In the genomic region with DNA sequence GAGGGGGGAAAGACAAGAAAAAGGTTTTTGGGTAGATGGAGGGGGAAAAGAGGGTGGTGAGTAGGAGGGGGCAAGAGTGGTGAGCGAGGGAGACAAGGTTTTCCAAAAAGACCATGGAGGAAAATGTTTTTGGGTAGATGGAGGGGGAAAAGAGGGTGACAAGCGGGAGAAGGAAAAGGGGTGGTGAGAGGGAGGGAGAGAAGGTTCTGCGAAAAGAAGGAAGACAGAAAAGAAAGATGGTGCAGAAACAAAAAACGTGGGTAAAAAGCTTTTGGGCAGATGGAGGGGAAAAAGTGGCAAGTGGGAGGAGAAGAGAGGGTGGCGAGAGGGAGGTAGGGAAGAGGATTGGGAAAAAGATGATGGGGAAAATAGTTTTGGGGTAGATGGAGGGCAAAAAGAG, we compare ENCODE assay signal across 1 cellular context.
A peak's percentile ranks its signal among the peaks of the same experiment; 100 is the strongest.
TF ChIP-seq lines count a peak whose summit lies in the region.

No MANE protein-coding gene starts in this region.

TF ChIP-seq in K562, 482 proteins besides CTCF, POLR2A, EP300 and RAD21 (continued from another document and continues in another):
- TF ChIP-seq, protein P1, sequence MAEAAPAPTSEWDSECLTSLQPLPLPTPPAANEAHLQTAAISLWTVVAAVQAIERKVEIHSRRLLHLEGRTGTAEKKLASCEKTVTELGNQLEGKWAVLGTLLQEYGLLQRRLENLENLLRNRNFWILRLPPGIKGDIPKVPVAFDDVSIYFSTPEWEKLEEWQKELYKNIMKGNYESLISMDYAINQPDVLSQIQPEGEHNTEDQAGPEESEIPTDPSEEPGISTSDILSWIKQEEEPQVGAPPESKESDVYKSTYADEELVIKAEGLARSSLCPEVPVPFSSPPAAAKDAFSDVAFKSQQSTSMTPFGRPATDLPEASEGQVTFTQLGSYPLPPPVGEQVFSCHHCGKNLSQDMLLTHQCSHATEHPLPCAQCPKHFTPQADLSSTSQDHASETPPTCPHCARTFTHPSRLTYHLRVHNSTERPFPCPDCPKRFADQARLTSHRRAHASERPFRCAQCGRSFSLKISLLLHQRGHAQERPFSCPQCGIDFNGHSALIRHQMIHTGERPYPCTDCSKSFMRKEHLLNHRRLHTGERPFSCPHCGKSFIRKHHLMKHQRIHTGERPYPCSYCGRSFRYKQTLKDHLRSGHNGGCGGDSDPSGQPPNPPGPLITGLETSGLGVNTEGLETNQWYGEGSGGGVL (CRISPR knock-in tag; IDR thresholded peaks at IDR 0.05), result no peak
- no peak for TF ChIP-seq NFIX (CRISPR knock-in tag; IDR thresholded peaks at IDR 0.05; ENCODE audit: low read depth)
- no peak for TF ChIP-seq MED1 (CRISPR knock-in tag; IDR thresholded peaks at IDR 0.05; ENCODE audit: borderline replicate concordance)
- no peak for TF ChIP-seq ZNF212 (CRISPR knock-in tag; IDR thresholded peaks at IDR 0.05)
- TF ChIP-seq, protein P2, sequence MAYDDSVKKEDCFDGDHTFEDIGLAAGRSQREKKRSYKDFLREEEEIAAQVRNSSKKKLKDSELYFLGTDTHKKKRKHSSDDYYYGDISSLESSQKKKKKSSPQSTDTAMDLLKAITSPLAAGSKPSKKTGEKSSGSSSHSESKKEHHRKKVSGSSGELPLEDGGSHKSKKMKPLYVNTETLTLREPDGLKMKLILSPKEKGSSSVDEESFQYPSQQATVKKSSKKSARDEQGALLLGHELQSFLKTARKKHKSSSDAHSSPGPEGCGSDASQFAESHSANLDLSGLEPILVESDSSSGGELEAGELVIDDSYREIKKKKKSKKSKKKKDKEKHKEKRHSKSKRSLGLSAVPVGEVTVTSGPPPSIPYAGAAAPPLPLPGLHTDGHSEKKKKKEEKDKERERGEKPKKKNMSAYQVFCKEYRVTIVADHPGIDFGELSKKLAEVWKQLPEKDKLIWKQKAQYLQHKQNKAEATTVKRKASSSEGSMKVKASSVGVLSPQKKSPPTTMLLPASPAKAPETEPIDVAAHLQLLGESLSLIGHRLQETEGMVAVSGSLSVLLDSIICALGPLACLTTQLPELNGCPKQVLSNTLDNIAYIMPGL (CRISPR knock-in tag; IDR thresholded peaks at IDR 0.05), result no peak
- TF ChIP-seq CREM (IDR thresholded peaks at IDR 0.05; ENCODE audit: low read depth), result no peak
- no peak for TF ChIP-seq JUN (IDR thresholded peaks at IDR 0.05; ENCODE audit: borderline replicate concordance, low read depth, low read length)
- TF ChIP-seq JUN (CRISPR knock-in tag; IDR thresholded peaks at IDR 0.05; ENCODE audit: borderline replicate concordance), result no peak
- TF ChIP-seq, protein P3, sequence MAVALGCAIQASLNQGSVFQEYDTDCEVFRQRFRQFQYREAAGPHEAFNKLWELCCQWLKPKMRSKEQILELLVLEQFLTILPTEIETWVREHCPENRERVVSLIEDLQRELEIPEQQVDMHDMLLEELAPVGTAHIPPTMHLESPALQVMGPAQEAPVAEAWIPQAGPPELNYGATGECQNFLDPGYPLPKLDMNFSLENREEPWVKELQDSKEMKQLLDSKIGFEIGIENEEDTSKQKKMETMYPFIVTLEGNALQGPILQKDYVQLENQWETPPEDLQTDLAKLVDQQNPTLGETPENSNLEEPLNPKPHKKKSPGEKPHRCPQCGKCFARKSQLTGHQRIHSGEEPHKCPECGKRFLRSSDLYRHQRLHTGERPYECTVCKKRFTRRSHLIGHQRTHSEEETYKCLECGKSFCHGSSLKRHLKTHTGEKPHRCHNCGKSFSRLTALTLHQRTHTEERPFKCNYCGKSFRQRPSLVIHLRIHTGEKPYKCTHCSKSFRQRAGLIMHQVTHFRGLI (CRISPR knock-in tag; IDR thresholded peaks at IDR 0.05), result no peak
- TF ChIP-seq SMAD4 (CRISPR knock-in tag; conservative IDR thresholded peaks at IDR 0.05), result no peak
- no peak for TF ChIP-seq MAFG (tag; conservative IDR thresholded peaks at IDR 0.05)
- TF ChIP-seq, protein P4, sequence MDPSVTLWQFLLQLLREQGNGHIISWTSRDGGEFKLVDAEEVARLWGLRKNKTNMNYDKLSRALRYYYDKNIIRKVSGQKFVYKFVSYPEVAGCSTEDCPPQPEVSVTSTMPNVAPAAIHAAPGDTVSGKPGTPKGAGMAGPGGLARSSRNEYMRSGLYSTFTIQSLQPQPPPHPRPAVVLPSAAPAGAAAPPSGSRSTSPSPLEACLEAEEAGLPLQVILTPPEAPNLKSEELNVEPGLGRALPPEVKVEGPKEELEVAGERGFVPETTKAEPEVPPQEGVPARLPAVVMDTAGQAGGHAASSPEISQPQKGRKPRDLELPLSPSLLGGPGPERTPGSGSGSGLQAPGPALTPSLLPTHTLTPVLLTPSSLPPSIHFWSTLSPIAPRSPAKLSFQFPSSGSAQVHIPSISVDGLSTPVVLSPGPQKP (CRISPR knock-in tag; IDR thresholded peaks at IDR 0.05), result no peak
- TF ChIP-seq PRMT5 (CRISPR knock-in tag; IDR thresholded peaks at IDR 0.05), result no peak
- TF ChIP-seq, protein P5, sequence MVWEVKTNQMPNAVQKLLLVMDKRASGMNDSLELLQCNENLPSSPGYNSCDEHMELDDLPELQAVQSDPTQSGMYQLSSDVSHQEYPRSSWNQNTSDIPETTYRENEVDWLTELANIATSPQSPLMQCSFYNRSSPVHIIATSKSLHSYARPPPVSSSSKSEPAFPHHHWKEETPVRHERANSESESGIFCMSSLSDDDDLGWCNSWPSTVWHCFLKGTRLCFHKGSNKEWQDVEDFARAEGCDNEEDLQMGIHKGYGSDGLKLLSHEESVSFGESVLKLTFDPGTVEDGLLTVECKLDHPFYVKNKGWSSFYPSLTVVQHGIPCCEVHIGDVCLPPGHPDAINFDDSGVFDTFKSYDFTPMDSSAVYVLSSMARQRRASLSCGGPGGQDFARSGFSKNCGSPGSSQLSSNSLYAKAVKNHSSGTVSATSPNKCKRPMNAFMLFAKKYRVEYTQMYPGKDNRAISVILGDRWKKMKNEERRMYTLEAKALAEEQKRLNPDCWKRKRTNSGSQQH (CRISPR knock-in tag; IDR thresholded peaks at IDR 0.05), result peak; percentile 96
- TF ChIP-seq ZNF282 (CRISPR knock-in tag; IDR thresholded peaks at IDR 0.05), result no peak
- TF ChIP-seq RBM22 (IDR thresholded peaks at IDR 0.05; ENCODE audit: low read depth, low read length, poor library complexity, severe bottlenecking), result no peak
- TF ChIP-seq, protein P6, sequence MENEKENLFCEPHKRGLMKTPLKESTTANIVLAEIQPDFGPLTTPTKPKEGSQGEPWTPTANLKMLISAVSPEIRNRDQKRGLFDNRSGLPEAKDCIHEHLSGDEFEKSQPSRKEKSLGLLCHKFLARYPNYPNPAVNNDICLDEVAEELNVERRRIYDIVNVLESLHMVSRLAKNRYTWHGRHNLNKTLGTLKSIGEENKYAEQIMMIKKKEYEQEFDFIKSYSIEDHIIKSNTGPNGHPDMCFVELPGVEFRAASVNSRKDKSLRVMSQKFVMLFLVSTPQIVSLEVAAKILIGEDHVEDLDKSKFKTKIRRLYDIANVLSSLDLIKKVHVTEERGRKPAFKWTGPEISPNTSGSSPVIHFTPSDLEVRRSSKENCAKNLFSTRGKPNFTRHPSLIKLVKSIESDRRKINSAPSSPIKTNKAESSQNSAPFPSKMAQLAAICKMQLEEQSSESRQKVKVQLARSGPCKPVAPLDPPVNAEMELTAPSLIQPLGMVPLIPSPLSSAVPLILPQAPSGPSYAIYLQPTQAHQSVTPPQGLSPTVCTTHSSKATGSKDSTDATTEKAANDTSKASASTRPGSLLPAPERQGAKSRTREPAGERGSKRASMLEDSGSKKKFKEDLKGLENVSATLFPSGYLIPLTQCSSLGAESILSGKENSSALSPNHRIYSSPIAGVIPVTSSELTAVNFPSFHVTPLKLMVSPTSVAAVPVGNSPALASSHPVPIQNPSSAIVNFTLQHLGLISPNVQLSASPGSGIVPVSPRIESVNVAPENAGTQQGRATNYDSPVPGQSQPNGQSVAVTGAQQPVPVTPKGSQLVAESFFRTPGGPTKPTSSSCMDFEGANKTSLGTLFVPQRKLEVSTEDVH (IDR thresholded peaks at IDR 0.05; ENCODE audit: low read depth, partially characterized antibody), result no peak
- no peak for TF ChIP-seq NR1H2 (CRISPR knock-in tag; IDR thresholded peaks at IDR 0.05)
- no peak for TF ChIP-seq DNMT1 (IDR thresholded peaks at IDR 0.05)
- TF ChIP-seq LARP7 (IDR thresholded peaks at IDR 0.05), result no peak
- TF ChIP-seq XRCC4 (IDR thresholded peaks at IDR 0.05; ENCODE audit: extremely low read depth, insufficient read depth, insufficient read length), result no peak
- TF ChIP-seq TCF3 (CRISPR knock-in tag; IDR thresholded peaks at IDR 0.05), result no peak
- no peak for TF ChIP-seq HEY1 (CRISPR knock-in tag; IDR thresholded peaks at IDR 0.05; ENCODE audit: borderline replicate concordance)
- TF ChIP-seq ZNF24 (IDR thresholded peaks at IDR 0.05), result no peak
- TF ChIP-seq, protein P7, sequence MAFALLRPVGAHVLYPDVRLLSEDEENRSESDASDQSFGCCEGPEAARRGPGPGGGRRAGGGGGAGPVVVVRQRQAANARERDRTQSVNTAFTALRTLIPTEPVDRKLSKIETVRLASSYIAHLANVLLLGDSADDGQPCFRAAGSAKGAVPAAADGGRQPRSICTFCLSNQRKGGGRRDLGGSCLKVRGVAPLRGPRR (CRISPR knock-in tag; IDR thresholded peaks at IDR 0.05), result no peak
- no peak for TF ChIP-seq ELF2 (CRISPR knock-in tag; IDR thresholded peaks at IDR 0.05)
- TF ChIP-seq NR2F6 (CRISPR knock-in tag; IDR thresholded peaks at IDR 0.05), result no peak
- TF ChIP-seq SETDB1 (IDR thresholded peaks at IDR 0.05; ENCODE audit: low read length), result no peak
- no peak for TF ChIP-seq ZNF354B (CRISPR knock-in tag; IDR thresholded peaks at IDR 0.05)
- no peak for TF ChIP-seq HOXB6 (CRISPR knock-in tag; IDR thresholded peaks at IDR 0.05; ENCODE audit: borderline replicate concordance)
- no peak for TF ChIP-seq KLF1 (tag; IDR thresholded peaks at IDR 0.05)
- TF ChIP-seq MTA3 (IDR thresholded peaks at IDR 0.05; ENCODE audit: borderline replicate concordance), result no peak
- TF ChIP-seq, protein P8, sequence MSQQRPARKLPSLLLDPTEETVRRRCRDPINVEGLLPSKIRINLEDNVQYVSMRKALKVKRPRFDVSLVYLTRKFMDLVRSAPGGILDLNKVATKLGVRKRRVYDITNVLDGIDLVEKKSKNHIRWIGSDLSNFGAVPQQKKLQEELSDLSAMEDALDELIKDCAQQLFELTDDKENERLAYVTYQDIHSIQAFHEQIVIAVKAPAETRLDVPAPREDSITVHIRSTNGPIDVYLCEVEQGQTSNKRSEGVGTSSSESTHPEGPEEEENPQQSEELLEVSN (IDR thresholded peaks at IDR 0.05; ENCODE audit: borderline replicate concordance in 1 of 2, extremely low read depth in 1 of 2, insufficient read depth in 1 of 2, insufficient read length in 1 of 2, low read depth in 1 of 2, low read length in 1 of 2, poor library complexity in 1 of 2, severe bottlenecking in 1 of 2), result no peak
- no peak for TF ChIP-seq ILF3 (IDR thresholded peaks at IDR 0.05; ENCODE audit: borderline replicate concordance)
- TF ChIP-seq ZFP36 (IDR thresholded peaks at IDR 0.05; ENCODE audit: low read depth, low read length, partially characterized antibody), result no peak
- no peak for TF ChIP-seq STAT5B (CRISPR knock-in tag; IDR thresholded peaks at IDR 0.05)
- TF ChIP-seq ATF1 (CRISPR knock-in tag; IDR thresholded peaks at IDR 0.05), result no peak
- TF ChIP-seq ATF1 (tag; IDR thresholded peaks at IDR 0.05), result no peak
- peak; percentile 84; the same call in 1 of the 2 replicates for TF ChIP-seq MCM3 (IDR thresholded peaks at IDR 0.05)
- no peak for TF ChIP-seq FIP1L1 (IDR thresholded peaks at IDR 0.05; ENCODE audit: low read depth, low read length, poor library complexity, severe bottlenecking)
- TF ChIP-seq NUFIP1 (IDR thresholded peaks at IDR 0.05; ENCODE audit: partially characterized antibody), result no peak
- no peak for TF ChIP-seq TEAD2 (tag; IDR thresholded peaks at IDR 0.05)
- TF ChIP-seq MCM7 (IDR thresholded peaks at IDR 0.05), result peak; percentile 82 to 84; a peak in 3 of 4 replicates
- no peak for TF ChIP-seq CTBP1 (IDR thresholded peaks at IDR 0.05; ENCODE audit: borderline replicate concordance)
- no peak for TF ChIP-seq ZNF79 (CRISPR knock-in tag; IDR thresholded peaks at IDR 0.05; ENCODE audit: low read depth)
- TF ChIP-seq PCBP1 (IDR thresholded peaks at IDR 0.05; ENCODE audit: low read depth, low read length, poor library complexity, severe bottlenecking), result no peak
- 0 out of 2 replicates have a peak, but pooled peaks have one; percentile 2 for TF ChIP-seq FOXM1 (IDR thresholded peaks at IDR 0.05; ENCODE audit: low read depth)
- no peak for TF ChIP-seq FOXM1 (CRISPR knock-in tag; IDR thresholded peaks at IDR 0.05; ENCODE audit: low read depth)
- TF ChIP-seq, protein P9, sequence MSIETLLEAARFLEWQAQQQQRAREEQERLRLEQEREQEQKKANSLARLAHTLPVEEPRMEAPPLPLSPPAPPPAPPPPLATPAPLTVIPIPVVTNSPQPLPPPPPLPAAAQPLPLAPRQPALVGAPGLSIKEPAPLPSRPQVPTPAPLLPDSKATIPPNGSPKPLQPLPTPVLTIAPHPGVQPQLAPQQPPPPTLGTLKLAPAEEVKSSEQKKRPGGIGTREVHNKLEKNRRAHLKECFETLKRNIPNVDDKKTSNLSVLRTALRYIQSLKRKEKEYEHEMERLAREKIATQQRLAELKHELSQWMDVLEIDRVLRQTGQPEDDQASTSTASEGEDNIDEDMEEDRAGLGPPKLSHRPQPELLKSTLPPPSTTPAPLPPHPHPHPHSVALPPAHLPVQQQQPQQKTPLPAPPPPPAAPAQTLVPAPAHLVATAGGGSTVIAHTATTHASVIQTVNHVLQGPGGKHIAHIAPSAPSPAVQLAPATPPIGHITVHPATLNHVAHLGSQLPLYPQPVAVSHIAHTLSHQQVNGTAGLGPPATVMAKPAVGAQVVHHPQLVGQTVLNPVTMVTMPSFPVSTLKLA (conservative IDR thresholded peaks at IDR 0.05), result no peak
- TF ChIP-seq GATAD2B (IDR thresholded peaks at IDR 0.05; ENCODE audit: borderline replicate concordance), result no peak
- TF ChIP-seq DDX20 (tag; IDR thresholded peaks at IDR 0.05; ENCODE audit: low read depth), result no peak
- TF ChIP-seq, protein P10, sequence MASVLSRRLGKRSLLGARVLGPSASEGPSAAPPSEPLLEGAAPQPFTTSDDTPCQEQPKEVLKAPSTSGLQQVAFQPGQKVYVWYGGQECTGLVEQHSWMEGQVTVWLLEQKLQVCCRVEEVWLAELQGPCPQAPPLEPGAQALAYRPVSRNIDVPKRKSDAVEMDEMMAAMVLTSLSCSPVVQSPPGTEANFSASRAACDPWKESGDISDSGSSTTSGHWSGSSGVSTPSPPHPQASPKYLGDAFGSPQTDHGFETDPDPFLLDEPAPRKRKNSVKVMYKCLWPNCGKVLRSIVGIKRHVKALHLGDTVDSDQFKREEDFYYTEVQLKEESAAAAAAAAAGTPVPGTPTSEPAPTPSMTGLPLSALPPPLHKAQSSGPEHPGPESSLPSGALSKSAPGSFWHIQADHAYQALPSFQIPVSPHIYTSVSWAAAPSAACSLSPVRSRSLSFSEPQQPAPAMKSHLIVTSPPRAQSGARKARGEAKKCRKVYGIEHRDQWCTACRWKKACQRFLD (CRISPR knock-in tag; IDR thresholded peaks at IDR 0.05), result no peak
- no peak for TF ChIP-seq SIRT6 (IDR thresholded peaks at IDR 0.05; ENCODE audit: low read depth, low read length)
- TF ChIP-seq U2AF1 (optimal IDR thresholded peaks at IDR 0.05; ENCODE audit: low read depth, low read length), result no peak
- TF ChIP-seq SIN3A (IDR thresholded peaks at IDR 0.05; ENCODE audit: borderline replicate concordance in 2 of 2, control insufficient read depth in 1 of 2, low read depth in 2 of 2, low read length in 2 of 2), result no peak; a peak in 1 of 4 replicates
- no peak for TF ChIP-seq ERF (CRISPR knock-in tag; IDR thresholded peaks at IDR 0.05)
